ENCODE assay signal across 14 cellular contexts in genomic region chr1:5597991-5598823, GRCh38.
DNase-seq lines count a peak whose midpoint lies in the region; ATAC-seq and TF ChIP-seq lines count a peak whose summit lies in the region.
"Had no signal": no experiment of that assay in that cellular context is flagged by ENCODE, and none has a peak within 500 bp of the region (broad histone marks: within the 10 kb centered on the region; RNA-seq: fewer than 3 reads in every experiment).

No MANE protein-coding gene starts in this region.

- H3K9me3 ChIP-seq in Panc1 (ENCODE audit: control insufficient read depth, insufficient read depth, low read depth, low read length): no peaks in the 10 kb centered on the region
- no peaks in the 10 kb centered on the region for H3K9me3 ChIP-seq in left lung
- H3K9me3 ChIP-seq in aorta (ENCODE audit: control insufficient read depth, low read length): peaks cover 4% of the 10 kb centered on the region
- no peaks in the 10 kb centered on the region for H3K9me3 ChIP-seq in uterus
- H3K9me3 ChIP-seq: mucosa of descending colon had no signal

- H3K4me3 Mint-ChIP-seq in activated naive CD4-positive, alpha-beta T cell treated with anti-CD3 and anti-CD28 coated beads for 36 hours: no peak overlapping the region
- H3K4me3 Mint-ChIP-seq: activated CD4-positive, alpha-beta memory T cell treated with anti-CD3 and anti-CD28 coated beads for 36 hours had no signal

- intact Hi-C loops in left cardiac atrium (cut with DNase I) (no loop called here), Right ventricle myocardium superior (cut with DNase I) (no loop called here), Panc1 (cut with micrococcal nuclease; ENCODE audit: unreplicated experiment) (no loop called here), left lung (cut with DNase I) (no loop called here), aorta (cut with DNase I) (no loop called here), uterus (cut with DNase I; ENCODE audit: low total_unique reads) (no loop called here)
- intact Hi-C loops in activated naive CD4-positive, alpha-beta T cell treated with anti-CD3 and anti-CD28 coated beads for 36 hours (cut with micrococcal nuclease): no loop called here

- DNase-seq in left cardiac atrium (peak; percentile 62), Right ventricle myocardium superior (no peak), Panc1 (ENCODE audit: low read depth, low spot score) (no peak), left lung (no peak), aorta (no peak), uterus (no peak), GM20000 (ENCODE audit: low spot score) (no peak)
- DNase-seq in activated naive CD4-positive, alpha-beta T cell treated with anti-CD3 and anti-CD28 coated beads for 36 hours: no peak
- DNase-seq: activated CD4-positive, alpha-beta memory T cell treated with anti-CD3 and anti-CD28 coated beads for 36 hours; dermis blood vessel endothelial cell; mucosa of descending colon; NCI-H2081 treated with DMSO at 0.1 percent for 48 hours had no signal

- H3K4me1 ChIP-seq in Panc1 (ENCODE audit: control insufficient read depth, insufficient read depth, low read length): no peaks in the 10 kb centered on the region
- H3K4me1 ChIP-seq in left lung: no peaks in the 10 kb centered on the region
- no peaks in the 10 kb centered on the region for H3K4me1 ChIP-seq in aorta (ENCODE audit: control insufficient read depth in 1 of 2, insufficient read depth in 2 of 2, low read length in 2 of 2)
- H3K4me1 ChIP-seq in uterus: no peaks in the 10 kb centered on the region

- H3K9me3 Mint-ChIP-seq in activated naive CD4-positive, alpha-beta T cell treated with anti-CD3 and anti-CD28 coated beads for 36 hours: no peaks in the 10 kb centered on the region
- H3K9me3 Mint-ChIP-seq: activated CD4-positive, alpha-beta memory T cell treated with anti-CD3 and anti-CD28 coated beads for 36 hours had no signal

- H3K36me3 ChIP-seq in Panc1 (ENCODE audit: control insufficient read depth, insufficient read depth, low read length) (no peaks in the 10 kb centered on the region), left lung (no peaks in the 10 kb centered on the region), aorta (ENCODE audit: control insufficient read depth in 1 of 2, insufficient read depth in 2 of 2, low read length in 1 of 2) (no peaks in the 10 kb centered on the region), uterus (no peaks in the 10 kb centered on the region)

- H3K4me1 Mint-ChIP-seq in activated naive CD4-positive, alpha-beta T cell treated with anti-CD3 and anti-CD28 coated beads for 36 hours (ENCODE audit: low read depth): no peaks in the 10 kb centered on the region

- H3K27me3 ChIP-seq in Panc1 (ENCODE audit: control insufficient read depth, insufficient read depth, low read length) (peaks cover 7% of the 10 kb centered on the region), left lung (peaks cover 0 to 5% of the 10 kb centered on the region in 2 donors), aorta (ENCODE audit: control insufficient read depth in 1 of 2, insufficient read depth in 2 of 2, low read length in 1 of 2) (peaks cover 0 to 2% of the 10 kb centered on the region in 2 donors), uterus (no peaks in the 10 kb centered on the region)

- no peak for TF ChIP-seq POLR2A in uterus (IDR thresholded peaks at IDR 0.05)

- POLR2A ChIA-PET in Panc1 (lab: Charles Lee): no interaction called here

- no peak overlapping the region for H3K27ac Mint-ChIP-seq in activated naive CD4-positive, alpha-beta T cell treated with anti-CD3 and anti-CD28 coated beads for 36 hours
- H3K27ac Mint-ChIP-seq: activated CD4-positive, alpha-beta memory T cell treated with anti-CD3 and anti-CD28 coated beads for 36 hours had no signal

- in situ Hi-C loops in Panc1 (cut with HindIII; ENCODE audit: low pct_unique_long_range_greater_than_20kb, low sequenced_read_pairs): no loop called here

- ATAC-seq in left cardiac atrium (peak; percentile 41 to 87), Right ventricle myocardium superior (ENCODE audit: poor library complexity) (no peak), Panc1 (peak; percentile 37; the same call in 1 of the 2 replicates), left lung (peak; percentile 38), aorta (ENCODE audit: low FRiP score) (peak; percentile 60)
- ATAC-seq: mucosa of descending colon had no signal

- no peak overlapping the region for H3K4me3 ChIP-seq in Panc1 (ENCODE audit: low read depth in 2 of 2, low read length in 2 of 2)
- H3K4me3 ChIP-seq in left lung: no peak overlapping the region
- H3K4me3 ChIP-seq in aorta (ENCODE audit: low read length in 2 of 2): no peak overlapping the region
- H3K4me3 ChIP-seq in uterus: no peak overlapping the region
- H3K4me3 ChIP-seq: mucosa of descending colon, SK-N-MC, skin epidermis had no signal

- H3K27ac ChIP-seq in Panc1 (ENCODE audit: low read length) (no peak overlapping the region), left lung (no peak overlapping the region), aorta (ENCODE audit: low read depth in 1 of 2, low read length in 2 of 2) (no peak overlapping the region), uterus (no peak overlapping the region)
- H3K27ac ChIP-seq: SK-N-MC had no signal

- CTCF ChIA-PET in Panc1 (lab: Charles Lee): no interaction called here
- CTCF ChIA-PET in activated naive CD4-positive, alpha-beta T cell treated with anti-CD3 and anti-CD28 coated beads for 36 hours (lab: Charles Lee): no interaction called here

- 14% methylated on average over 10 of the region's 10 CpGs for WGBS in aorta, 2 donors

- no TSS peak for BruUV-seq in Panc1 (replicated peaks; lab: Mats Ljungman, UMichigan)

- H3K27me3 Mint-ChIP-seq in activated naive CD4-positive, alpha-beta T cell treated with anti-CD3 and anti-CD28 coated beads for 36 hours (ENCODE audit: low read depth): peaks cover 8% of the 10 kb centered on the region
- H3K27me3 Mint-ChIP-seq: activated CD4-positive, alpha-beta memory T cell treated with anti-CD3 and anti-CD28 coated beads for 36 hours had no signal

- TF ChIP-seq CTCF in Panc1 (IDR thresholded peaks at IDR 0.05) (no peak; the same call in 1 of the 2 replicates), left lung (IDR thresholded peaks at IDR 0.05) (no peak), uterus (IDR thresholded peaks at IDR 0.05) (no peak), GM20000 (IDR thresholded peaks at IDR 0.05; ENCODE audit: extremely low read depth, missing control alignments) (no peak)

- H3K36me3 Mint-ChIP-seq in activated naive CD4-positive, alpha-beta T cell treated with anti-CD3 and anti-CD28 coated beads for 36 hours (ENCODE audit: low read depth): no peaks in the 10 kb centered on the region
- H3K36me3 Mint-ChIP-seq: activated CD4-positive, alpha-beta memory T cell treated with anti-CD3 and anti-CD28 coated beads for 36 hours had no signal
